ENCODE assay signal across 18 cellular contexts in the genomic region with DNA sequence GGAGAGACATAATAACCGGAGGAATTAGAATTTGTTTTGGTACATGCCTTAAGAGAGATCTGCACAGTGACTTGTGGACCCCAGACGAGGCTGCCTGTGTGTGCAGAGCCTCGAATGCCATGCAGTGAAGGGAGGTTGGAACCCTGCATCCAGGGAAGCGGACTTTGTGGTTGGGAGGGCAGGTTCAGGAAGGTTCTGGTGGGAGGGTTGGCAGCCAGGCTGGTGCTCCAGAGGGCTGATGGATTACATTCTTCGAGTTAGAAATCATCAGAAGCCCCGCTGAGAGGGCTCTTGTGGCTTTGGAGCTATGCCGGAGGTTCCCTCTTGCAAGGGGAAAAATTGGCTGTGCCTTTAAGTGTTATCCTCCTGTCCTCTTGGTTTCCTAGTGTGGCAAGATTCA. TPM values are rescaled to one million over a fixed set of nuclear protein-coding genes. Genes with fewer than 3 reads are reported as not detected.
A peak's percentile ranks its signal among the peaks of the same experiment; 100 is the strongest.
DNase-seq lines count a peak whose midpoint lies in the region; ATAC-seq and TF ChIP-seq lines count a peak whose summit lies in the region.
"Had no signal": no experiment of that assay in that cellular context is flagged by ENCODE, and none has a peak within 500 bp of the region (broad histone marks: within the 10 kb centered on the region; RNA-seq: fewer than 3 reads in every experiment).

No MANE protein-coding gene starts in this region.

- ATAC-seq in HG03175 (IDR thresholded peaks at IDR 0.05; ENCODE audit: unreplicated experiment): no peak
- ATAC-seq: activated T-cell treated with anti-CD3 and anti-CD28 coated beads, Interleukin-2, amount 50 U/mL, for 72 hours; CD8-positive, alpha-beta T cell; esophagus mucosa had no signal

- TF ChIP-seq EP300 in Ishikawa (IDR thresholded peaks at IDR 0.05; ENCODE audit: borderline replicate concordance): peak; percentile 64; the same call in 1 of the 2 replicates

- H3K4me1 Mint-ChIP-seq in activated T-helper 1 cell treated with anti-CD3 and anti-CD28 coated beads, Interleukin-12 subunit alpha, Interleukin-12 subunit beta, Interleukin-2, Interleukin-4 antibody, amounts not matched to agents 30 ng/mL and 10 ng/mL and 1 ng/mL, durations not matched to agents 14 hours and 24 hours and 36 hours (ENCODE audit: low read depth): no peaks in the 10 kb centered on the region
- H3K4me1 Mint-ChIP-seq: central memory CD8-positive, alpha-beta T cell had no signal

- H3K9me3 ChIP-seq in prostate gland: no peaks in the 10 kb centered on the region
- H3K9me3 ChIP-seq: HAP-1, neutrophil had no signal

- peaks cover 5% of the 10 kb centered on the region for H3K27me3 Mint-ChIP-seq in activated T-helper 1 cell treated with anti-CD3 and anti-CD28 coated beads, Interleukin-12 subunit alpha, Interleukin-12 subunit beta, Interleukin-2, Interleukin-4 antibody, amounts not matched to agents 30 ng/mL and 10 ng/mL and 1 ng/mL, durations not matched to agents 14 hours and 24 hours and 36 hours (ENCODE audit: insufficient read depth)

- DNase-seq in DMS79 treated with DMSO at 0.1 percent for 48 hours (lab: John Stamatoyannopoulos, UW) (peak; percentile 83), astrocyte of the hippocampus (ENCODE audit: low read depth, low spot score) (peak; percentile 94), myocyte (ENCODE audit: low read depth) (peak; percentile 79), prostate gland (ENCODE audit: low spot score) (no peak), RWPE1 (ENCODE audit: low spot score) (no peak)
- DNase-seq in activated T-helper 1 cell treated with anti-CD3 and anti-CD28 coated beads, Interleukin-12 subunit alpha, Interleukin-12 subunit beta, Interleukin-2, Interleukin-4 antibody, amounts not matched to agents 30 ng/mL and 10 ng/mL and 1 ng/mL, durations not matched to agents 14 hours and 24 hours and 36 hours (ENCODE audit: low spot score): no peak
- DNase-seq: activated CD4-positive, alpha-beta T cell treated with anti-CD3 and anti-CD28 coated beads for 1 hour; activated T-cell treated with anti-CD3 and anti-CD28 coated beads, Interleukin-2, amount 50 U/mL, for 72 hours; CD8-positive, alpha-beta T cell; SHP77; stimulated activated naive CD4-positive, alpha-beta T cell had no signal

- H3K36me3 Mint-ChIP-seq in activated T-helper 1 cell treated with anti-CD3 and anti-CD28 coated beads, Interleukin-12 subunit alpha, Interleukin-12 subunit beta, Interleukin-2, Interleukin-4 antibody, amounts not matched to agents 30 ng/mL and 10 ng/mL and 1 ng/mL, durations not matched to agents 14 hours and 24 hours and 36 hours (ENCODE audit: low read depth): no peaks in the 10 kb centered on the region
- H3K36me3 Mint-ChIP-seq: CD8-positive, alpha-beta T cell had no signal

- POLR2A ChIA-PET in RWPE1 (lab: Yijun Ruan, JAX; ENCODE audit: low non-redundant PET): no interaction called here

- TF ChIP-seq RAD21 in Ishikawa (IDR thresholded peaks at IDR 0.05; ENCODE audit: low read depth): 0 out of 2 replicates have a peak, but pooled peaks have one; percentile 2

- H3K4me1 ChIP-seq in prostate gland (replicated peaks): no peaks in the 10 kb centered on the region
- H3K4me1 ChIP-seq: HAP-1 had no signal

- H3K4me3 ChIP-seq in prostate gland: no peak overlapping the region
- H3K4me3 ChIP-seq: HAP-1 had no signal

- no peak overlapping the region for H3K4me3 Mint-ChIP-seq in activated T-helper 1 cell treated with anti-CD3 and anti-CD28 coated beads, Interleukin-12 subunit alpha, Interleukin-12 subunit beta, Interleukin-2, Interleukin-4 antibody, amounts not matched to agents 30 ng/mL and 10 ng/mL and 1 ng/mL, durations not matched to agents 14 hours and 24 hours and 36 hours
- H3K4me3 Mint-ChIP-seq: activated T-cell treated with anti-CD3 and anti-CD28 coated beads, Interleukin-2, amount 50 U/mL, for 72 hours; CD8-positive, alpha-beta T cell; central memory CD8-positive, alpha-beta T cell had no signal

- no peak for TF ChIP-seq POLR2A in prostate gland (IDR thresholded peaks at IDR 0.05)

- TF ChIP-seq CTCF in prostate gland (IDR thresholded peaks at IDR 0.05) (no peak), RWPE1 (conservative IDR thresholded peaks at IDR 0.05; ENCODE audit: low read depth) (no peak)

- 85% methylated on average over 7 of the region's 7 CpGs for WGBS in prostate gland

- intact Hi-C loops in prostate gland (cut with DNase I): no loop called here
- intact Hi-C loops in activated T-helper 1 cell treated with anti-CD3 and anti-CD28 coated beads, Interleukin-12 subunit alpha, Interleukin-12 subunit beta, Interleukin-2, Interleukin-4 antibody, amounts not matched to agents 30 ng/mL and 10 ng/mL and 1 ng/mL, durations not matched to agents 14 hours and 24 hours and 36 hours (cut with micrococcal nuclease): no loop called here

- no peaks in the 10 kb centered on the region for H3K27me3 ChIP-seq in prostate gland (replicated peaks; ENCODE audit: insufficient read depth)

- H3K27ac Mint-ChIP-seq in activated T-helper 1 cell treated with anti-CD3 and anti-CD28 coated beads, Interleukin-12 subunit alpha, Interleukin-12 subunit beta, Interleukin-2, Interleukin-4 antibody, amounts not matched to agents 30 ng/mL and 10 ng/mL and 1 ng/mL, durations not matched to agents 14 hours and 24 hours and 36 hours: no peak overlapping the region
- H3K27ac Mint-ChIP-seq: activated T-cell treated with anti-CD3 and anti-CD28 coated beads, Interleukin-2, amount 50 U/mL, for 72 hours; CD8-positive, alpha-beta T cell had no signal

- no peak overlapping the region for H3K27ac ChIP-seq in prostate gland
- no peak overlapping the region for H3K27ac ChIP-seq in RWPE1
- H3K27ac ChIP-seq: KMS-11, neutrophil had no signal

- no peaks in the 10 kb centered on the region for H3K36me3 ChIP-seq in prostate gland
- H3K36me3 ChIP-seq: HAP-1, neutrophil had no signal

- CTCF ChIA-PET in RWPE1 (lab: Yijun Ruan, JAX): no interaction called here

- H3K9me3 Mint-ChIP-seq in activated T-helper 1 cell treated with anti-CD3 and anti-CD28 coated beads, Interleukin-12 subunit alpha, Interleukin-12 subunit beta, Interleukin-2, Interleukin-4 antibody, amounts not matched to agents 30 ng/mL and 10 ng/mL and 1 ng/mL, durations not matched to agents 14 hours and 24 hours and 36 hours: no peaks in the 10 kb centered on the region
- H3K9me3 Mint-ChIP-seq: activated T-cell treated with anti-CD3 and anti-CD28 coated beads, Interleukin-2, amount 50 U/mL, for 72 hours; CD8-positive, alpha-beta T cell; central memory CD8-positive, alpha-beta T cell had no signal

TF ChIP-seq in Ishikawa, 13 proteins besides CTCF, POLR2A, EP300 and RAD21:
- TF ChIP-seq FOXM1 (IDR thresholded peaks at IDR 0.05; ENCODE audit: borderline replicate concordance, low read depth) (peak; percentile 27; the same call in 1 of the 2 replicates), TEAD4 (IDR thresholded peaks at IDR 0.05) (peak; percentile 76), CEBPB (IDR thresholded peaks at IDR 0.05) (no peak), TCF12 (IDR thresholded peaks at IDR 0.05; ENCODE audit: low read depth) (peak; percentile 57; the same call in 1 of the 2 replicates), NFIC (IDR thresholded peaks at IDR 0.05) (peak; percentile 75), ZBTB7A (IDR thresholded peaks at IDR 0.05; ENCODE audit: low read depth) (no peak)
- TF ChIP-seq, protein P1, sequence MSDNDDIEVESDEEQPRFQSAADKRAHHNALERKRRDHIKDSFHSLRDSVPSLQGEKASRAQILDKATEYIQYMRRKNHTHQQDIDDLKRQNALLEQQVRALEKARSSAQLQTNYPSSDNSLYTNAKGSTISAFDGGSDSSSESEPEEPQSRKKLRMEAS (IDR thresholded peaks at IDR 0.05): peak; percentile 88

RNA-seq across cellular contexts. Expression of a gene that starts 21.1 kb away (rescaled TPM):
- 2.5 and 3.0 TPM in 2 replicates for total RNA-seq in myocyte
- polyA plus RNA-seq in myocyte (2012): 2.7 TPM
- 10 to 100 TPM in 1 of 2 donors, 1 to 10 TPM in 1; 7.3 to 11.1 TPM for total RNA-seq in prostate gland
- total RNA-seq in activated T-helper 1 cell treated with anti-CD3 and anti-CD28 coated beads, Interleukin-12 subunit alpha, Interleukin-12 subunit beta, Interleukin-2, Interleukin-4 antibody, amounts not matched to agents 30 ng/mL and 10 ng/mL and 1 ng/mL, durations not matched to agents 14 hours and 24 hours and 36 hours: 0.05 TPM in 1 of 2 replicates, not detected in the other
- total RNA-seq: CD8-positive, alpha-beta T cell had no signal

Comparison
In these comparisons a context has a peak if more than half of its experiments do, and no peak if none do; other contexts are left out.
1. DNase-seq: peak in DMS79 treated with DMSO at 0.1 percent for 48 hours (single experiment), astrocyte of the hippocampus (single experiment) and myocyte (single experiment); none in prostate gland (single experiment), activated T-helper 1 cell treated with anti-CD3 and anti-CD28 coated beads, Interleukin-12 subunit alpha, Interleukin-12 subunit beta, Interleukin-2, Interleukin-4 antibody, amounts not matched to agents 30 ng/mL and 10 ng/mL and 1 ng/mL, durations not matched to agents 14 hours and 24 hours and 36 hours (single experiment) and RWPE1 (single experiment).